ENCODE assay signal across 12 cellular contexts in the genomic region with DNA sequence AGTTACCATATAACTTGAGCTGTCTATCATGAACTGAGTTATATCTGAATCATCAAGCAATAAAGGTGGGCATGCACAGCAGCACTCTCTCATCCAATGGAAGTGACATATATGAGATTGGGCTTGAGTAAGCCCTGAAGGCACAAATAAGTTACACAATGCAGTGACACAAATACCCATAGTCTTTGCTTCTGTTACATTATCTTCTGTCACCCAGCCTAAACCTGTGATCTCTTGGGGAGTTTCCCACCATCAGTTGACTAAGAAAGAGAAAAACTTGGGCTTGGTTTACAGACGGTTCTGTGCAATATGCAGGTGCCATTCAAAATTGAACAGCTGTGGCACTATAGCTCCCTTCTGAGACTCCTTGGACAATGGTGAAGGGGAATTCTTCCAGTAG.
A peak's percentile ranks its signal among the peaks of the same experiment; 100 is the strongest.
DNase-seq lines count a peak whose midpoint lies in the region; ATAC-seq and TF ChIP-seq lines count a peak whose summit lies in the region.
"Had no signal": no experiment of that assay in that cellular context is flagged by ENCODE, and none has a peak within 500 bp of the region (broad histone marks: within the 10 kb centered on the region; RNA-seq: fewer than 3 reads in every experiment).

No MANE protein-coding gene starts in this region.

- CTCF ChIA-PET in PC-3 (lab: Charles Lee), result no interaction called here

- H3F3A ChIP-seq in PC-3 (ENCODE audit: low read length, unreplicated experiment), result no peaks in the 10 kb centered on the region

- peak overlapping the region; percentile 37 for H3K27ac ChIP-seq in PC-3 (ENCODE audit: low read length)

- no peaks in the 10 kb centered on the region for H3K27me3 ChIP-seq in PC-3 (ENCODE audit: low read length)

- H3K9me2 ChIP-seq in PC-3 (replicated peaks; ENCODE audit: low read length), result no peaks in the 10 kb centered on the region

- H3K9me3 ChIP-seq in PC-3 (ENCODE audit: low read length), result no peaks in the 10 kb centered on the region

- no peak overlapping the region for H3K4me3 ChIP-seq in PC-3 (ENCODE audit: low read length)

- peak; percentile 97 for ATAC-seq in GM18858 (IDR thresholded peaks at IDR 0.05; ENCODE audit: unreplicated experiment)
- peak; percentile 86 for ATAC-seq in GM21381 (IDR thresholded peaks at IDR 0.05; ENCODE audit: unreplicated experiment)
- ATAC-seq in HG02981 (IDR thresholded peaks at IDR 0.05; ENCODE audit: unreplicated experiment), result peak; percentile 89
- ATAC-seq in PC-3, result peak; percentile 85
- ATAC-seq: HepG2 had no signal

- DNase-seq in PC-3, result peak; percentile 87
- DNase-seq in anterior cingulate cortex (lab: John Stamatoyannopoulos, UW), result no peak
- no peak for DNase-seq in SK-N-DZ (ENCODE audit: low spot score)
- no peak for DNase-seq in NCI-H1105 treated with DMSO at 0.1 percent for 48 hours (lab: John Stamatoyannopoulos, UW)
- DNase-seq in NCI-H2107 (lab: John Stamatoyannopoulos, UW), result no peak
- DNase-seq: activated T-cell treated with anti-CD3 and anti-CD28 coated beads for 4 hours; CD8-positive, alpha-beta memory T cell; NCI-H2029 had no signal

- no peak overlapping the region for H3K9ac ChIP-seq in PC-3 (ENCODE audit: low read length)

- POLR2A ChIA-PET in PC-3 (lab: Charles Lee; ENCODE audit: unreplicated experiment), result interaction anchor here (0.6 kb wide), 1 partner anchor 200 kb away, joined by 5 read pairs; no protein-coding TSS in a partner anchor

- peaks cover 9% of the 10 kb centered on the region for H3K4me1 ChIP-seq in PC-3 (ENCODE audit: insufficient read depth, low read length)

- no peaks in the 10 kb centered on the region for H3K79me2 ChIP-seq in PC-3 (ENCODE audit: low read length)

- no peak overlapping the region for H3K4me2 ChIP-seq in PC-3 (ENCODE audit: low read length)

- TF ChIP-seq CTCF in PC-3 (conservative IDR thresholded peaks at IDR 0.05; ENCODE audit: low read depth, low read length), result no peak

- H2AFZ ChIP-seq in PC-3 (ENCODE audit: low read length), result no peak overlapping the region

- H4K20me1 ChIP-seq in PC-3 (ENCODE audit: low read length), result no peaks in the 10 kb centered on the region

- H3K36me3 ChIP-seq in PC-3 (ENCODE audit: low read depth, low read length), result no peaks in the 10 kb centered on the region

- BruUV-seq in PC-3 (replicated peaks; lab: Mats Ljungman, UMichigan), result no TSS peak

- intact Hi-C loops in PC-3 (cut with micrococcal nuclease), result no loop called here
